Comparison of ENCODE assay signal across 9 cellular contexts in genomic region chr3:160402249-160403027, GRCh38. TPM values are rescaled to one million over a fixed set of nuclear protein-coding genes. Genes with fewer than 3 reads are reported as not detected.
DNase-seq lines count a peak whose midpoint lies in the region; ATAC-seq and TF ChIP-seq lines count a peak whose summit lies in the region.
"Had no signal": no experiment of that assay in that cellular context is flagged by ENCODE, and none has a peak within 500 bp of the region (broad histone marks: within the 10 kb centered on the region; RNA-seq: fewer than 3 reads in every experiment).

No MANE protein-coding gene starts in this region.

- H3K36me3 ChIP-seq in iPS-15b (ENCODE audit: control insufficient read depth, insufficient read depth, low read length) (no peaks in the 10 kb centered on the region), testis (ENCODE audit: low read depth, missing control alignments) (no peaks in the 10 kb centered on the region), prostate gland (no peaks in the 10 kb centered on the region)

- no peak for DNase-seq in activated naive CD4-positive, alpha-beta T cell treated with anti-CD3 and anti-CD28 coated beads for 36 hours
- no peak for DNase-seq in activated naive CD4-positive, alpha-beta T cell treated with anti-CD3 and anti-CD28 coated beads, Interleukin-2, amount 50 U/mL, for 16 hours
- DNase-seq in activated B cell treated with CpG ODN at 0.5 μM for 24 hours: no peak
- no peak for DNase-seq in testis
- DNase-seq in NOMO-1 treated with DMSO at 0.1 percent for 48 hours (lab: John Stamatoyannopoulos, UW; ENCODE audit: unreplicated experiment): no peak
- DNase-seq in NCI-H1436 (lab: John Stamatoyannopoulos, UW): no peak
- DNase-seq in prostate gland (ENCODE audit: low spot score): no peak

- peak overlapping the region; percentile 91 for H3K4me3 Mint-ChIP-seq in activated naive CD4-positive, alpha-beta T cell treated with anti-CD3 and anti-CD28 coated beads for 36 hours
- H3K4me3 Mint-ChIP-seq in activated B cell treated with CpG ODN at 0.5 μM for 24 hours: peak overlapping the region; percentile 63

- H3K27me3 Mint-ChIP-seq in activated naive CD4-positive, alpha-beta T cell treated with anti-CD3 and anti-CD28 coated beads for 36 hours (ENCODE audit: low read depth): peaks cover 7% of the 10 kb centered on the region
- H3K27me3 Mint-ChIP-seq in activated B cell treated with CpG ODN at 0.5 μM for 24 hours: peaks cover 2% of the 10 kb centered on the region

- H3K4me3 ChIP-seq in iPS-15b (ENCODE audit: low read depth, low read length): peak overlapping the region; percentile 86
- H3K4me3 ChIP-seq in testis: peak overlapping the region in 1 of 2 donors; percentile 81
- H3K4me3 ChIP-seq in prostate gland: no peak overlapping the region

- POLR2A ChIA-PET in activated B cell treated with CpG ODN at 0.5 μM for 24 hours (lab: Charles Lee): interaction anchor here (0.9 kb wide), 1 partner anchor 47 kb away, joined by 3 read pairs; the partner anchor contains the start of gene TRIM59

- WGBS in testis, 2 donors: 34 to 35% methylated on average over 11 of the region's 11 CpGs
- WGBS in prostate gland: 60% methylated on average over 11 of the region's 11 CpGs

- H3K9me3 Mint-ChIP-seq in activated naive CD4-positive, alpha-beta T cell treated with anti-CD3 and anti-CD28 coated beads for 36 hours: no peaks in the 10 kb centered on the region
- H3K9me3 Mint-ChIP-seq in activated B cell treated with CpG ODN at 0.5 μM for 24 hours: no peaks in the 10 kb centered on the region

- H3K9me3 ChIP-seq in iPS-15b (ENCODE audit: control insufficient read depth, insufficient read depth, low read length): no peaks in the 10 kb centered on the region
- H3K9me3 ChIP-seq in testis: no peaks in the 10 kb centered on the region
- no peaks in the 10 kb centered on the region for H3K9me3 ChIP-seq in prostate gland

- intact Hi-C loops in activated naive CD4-positive, alpha-beta T cell treated with anti-CD3 and anti-CD28 coated beads for 36 hours (cut with micrococcal nuclease): no loop called here
- intact Hi-C loops in activated B cell treated with CpG ODN at 0.5 μM for 24 hours (cut with micrococcal nuclease): loop anchor here (5.0 kb wide), 1 partner anchor 570 kb away; no protein-coding TSS in a partner anchor
- intact Hi-C loops in testis (cut with DNase I; ENCODE audit: low total_unique reads): no loop called here
- intact Hi-C loops in prostate gland (cut with DNase I): loop anchor here (10.0 kb wide), 1 partner anchor 332 kb away; no protein-coding TSS in a partner anchor

- no peak overlapping the region for H3K27ac Mint-ChIP-seq in activated naive CD4-positive, alpha-beta T cell treated with anti-CD3 and anti-CD28 coated beads for 36 hours
- no peak overlapping the region for H3K27ac Mint-ChIP-seq in activated B cell treated with CpG ODN at 0.5 μM for 24 hours

- peaks cover 43% of the 10 kb centered on the region for H3K36me3 Mint-ChIP-seq in activated naive CD4-positive, alpha-beta T cell treated with anti-CD3 and anti-CD28 coated beads for 36 hours (ENCODE audit: low read depth)
- peaks cover 34% of the 10 kb centered on the region for H3K36me3 Mint-ChIP-seq in activated B cell treated with CpG ODN at 0.5 μM for 24 hours (ENCODE audit: low read depth)

- ATAC-seq in activated B cell treated with CpG ODN at 0.5 μM for 24 hours (ENCODE audit: low read depth): no peak
- ATAC-seq: activated CD4-positive, CD25-positive, alpha-beta regulatory T cell treated with anti-CD3 and anti-CD28 coated beads, Interleukin-2, amount 50 U/mL, for 24 hours had no signal

- peaks cover 35% of the 10 kb centered on the region for H3K4me1 Mint-ChIP-seq in activated naive CD4-positive, alpha-beta T cell treated with anti-CD3 and anti-CD28 coated beads for 36 hours (ENCODE audit: low read depth)
- peaks cover 47% of the 10 kb centered on the region for H3K4me1 Mint-ChIP-seq in activated B cell treated with CpG ODN at 0.5 μM for 24 hours

- TF ChIP-seq POLR2A in testis (IDR thresholded peaks at IDR 0.05) (no peak), prostate gland (IDR thresholded peaks at IDR 0.05) (no peak)

- TF ChIP-seq CTCF in activated B cell treated with CpG ODN at 0.5 μM for 24 hours (IDR thresholded peaks at IDR 0.05) (no peak), testis (IDR thresholded peaks at IDR 0.05) (no peak), prostate gland (IDR thresholded peaks at IDR 0.05) (no peak)

- peaks cover 3% of the 10 kb centered on the region for H3K4me1 ChIP-seq in iPS-15b (ENCODE audit: control insufficient read depth, insufficient read depth, low read length)
- no peaks in the 10 kb centered on the region for H3K4me1 ChIP-seq in testis
- no peaks in the 10 kb centered on the region for H3K4me1 ChIP-seq in prostate gland (replicated peaks)

- CTCF ChIA-PET in activated naive CD4-positive, alpha-beta T cell treated with anti-CD3 and anti-CD28 coated beads for 36 hours (lab: Charles Lee): interaction anchor here (1.0 to 1.3 kb wide), 3 partner anchors 10 to 47 kb away, joined by 3 to 4 read pairs (median 4); no protein-coding TSS in a partner anchor
- CTCF ChIA-PET in activated B cell treated with CpG ODN at 0.5 μM for 24 hours (lab: Charles Lee): interaction anchor here (2.1 kb wide), 1 partner anchor 10 kb away, joined by 6 read pairs; no protein-coding TSS in a partner anchor

- H3K27ac ChIP-seq in testis (peak overlapping the region; percentile 93 to 95), prostate gland (peak overlapping the region in 1 of 2 donors; percentile 92)

- H3K27me3 ChIP-seq in iPS-15b (ENCODE audit: control insufficient read depth, insufficient read depth, low read length) (no peaks in the 10 kb centered on the region), testis (no peaks in the 10 kb centered on the region), prostate gland (replicated peaks; ENCODE audit: insufficient read depth) (no peaks in the 10 kb centered on the region)

- no peak overlapping the region for H3K9ac ChIP-seq in iPS-15b (ENCODE audit: low read depth, low read length)

RNA-seq across cellular contexts. Expression of gene SMC4, which starts 3.0 kb away (rescaled TPM):
- total RNA-seq in activated naive CD4-positive, alpha-beta T cell treated with anti-CD3 and anti-CD28 coated beads for 36 hours: 100 to 1,000 TPM; 187 to 191 TPM
- 35.2 and 40.4 TPM in 2 replicates for total RNA-seq in activated B cell treated with CpG ODN at 0.5 μM for 24 hours
- total RNA-seq in testis: 100 to 1,000 TPM; 111 to 124 TPM
- 19.5 TPM for polyA plus RNA-seq in testis (ENCODE audit: insufficient read depth, low read depth, low replicate concordance)
- 10 to 100 TPM; 13.8 to 40.4 TPM for total RNA-seq in prostate gland

RNA-seq across cellular contexts. Expression of gene IFT80, which starts 3.4 kb away (rescaled TPM):
- total RNA-seq in activated naive CD4-positive, alpha-beta T cell treated with anti-CD3 and anti-CD28 coated beads for 36 hours: 1 to 10 TPM; 9.3 to 9.9 TPM
- 20.8 and 26.7 TPM in 2 replicates for total RNA-seq in activated B cell treated with CpG ODN at 0.5 μM for 24 hours
- total RNA-seq in testis: 10 to 100 TPM; 55.4 to 74.9 TPM
- 32.0 TPM for polyA plus RNA-seq in testis (ENCODE audit: insufficient read depth, low read depth, low replicate concordance)
- total RNA-seq in prostate gland: 10 to 100 TPM; 16.1 to 43.3 TPM

RNA-seq across cellular contexts. Expression of gene TRIM59, which starts 47.1 kb away (rescaled TPM):
- total RNA-seq in activated naive CD4-positive, alpha-beta T cell treated with anti-CD3 and anti-CD28 coated beads for 36 hours: 10 to 100 TPM; 25.8 TPM
- total RNA-seq in activated B cell treated with CpG ODN at 0.5 μM for 24 hours (23.4 TPM in 2 replicates), testis (10 to 100 TPM in 1 of 2 donors, 1 to 10 TPM in 1; 9.1 to 20.6 TPM), prostate gland (10 to 100 TPM in 1 of 2 donors, 1 to 10 TPM in 1; 3.2 to 11.4 TPM)
- polyA plus RNA-seq in testis (ENCODE audit: insufficient read depth, low read depth, low replicate concordance): 13.9 TPM

Comparison
In these comparisons a context has a peak if more than half of its experiments do, and no peak if none do; other contexts are left out.
1. intact Hi-C loops: an anchor here in activated B cell treated with CpG ODN at 0.5 μM for 24 hours (5.0 kb wide) and prostate gland (10.0 kb wide); none called in activated naive CD4-positive, alpha-beta T cell treated with anti-CD3 and anti-CD28 coated beads for 36 hours and testis.